1 cellular context compared by ENCODE assay signal in genomic region chr19:34503546-34504272, GRCh38.
TF ChIP-seq lines count a peak whose summit lies in the region.

No MANE protein-coding gene starts in this region.

TF ChIP-seq in HepG2, 621 proteins besides CTCF, POLR2A, EP300 and RAD21 (continued from another document and continues in another):
- TF ChIP-seq, protein P1, sequence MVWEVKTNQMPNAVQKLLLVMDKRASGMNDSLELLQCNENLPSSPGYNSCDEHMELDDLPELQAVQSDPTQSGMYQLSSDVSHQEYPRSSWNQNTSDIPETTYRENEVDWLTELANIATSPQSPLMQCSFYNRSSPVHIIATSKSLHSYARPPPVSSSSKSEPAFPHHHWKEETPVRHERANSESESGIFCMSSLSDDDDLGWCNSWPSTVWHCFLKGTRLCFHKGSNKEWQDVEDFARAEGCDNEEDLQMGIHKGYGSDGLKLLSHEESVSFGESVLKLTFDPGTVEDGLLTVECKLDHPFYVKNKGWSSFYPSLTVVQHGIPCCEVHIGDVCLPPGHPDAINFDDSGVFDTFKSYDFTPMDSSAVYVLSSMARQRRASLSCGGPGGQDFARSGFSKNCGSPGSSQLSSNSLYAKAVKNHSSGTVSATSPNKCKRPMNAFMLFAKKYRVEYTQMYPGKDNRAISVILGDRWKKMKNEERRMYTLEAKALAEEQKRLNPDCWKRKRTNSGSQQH (CRISPR knock-in tag; IDR thresholded peaks at IDR 0.05; ENCODE audit: low read depth) = 0 out of 2 replicates have a peak, but pooled peaks have one; percentile 27
- TF ChIP-seq PAF1 (CRISPR knock-in tag; IDR thresholded peaks at IDR 0.05) (no peak), NR2F1 (CRISPR knock-in tag; IDR thresholded peaks at IDR 0.05) (0 out of 4 replicates have a peak, but pooled peaks of 1 of the 2 experiments have one; percentile 37), SP5 (CRISPR knock-in tag; IDR thresholded peaks at IDR 0.05; ENCODE audit: borderline replicate concordance, low read depth) (no peak), ARID2 (CRISPR knock-in tag; IDR thresholded peaks at IDR 0.05; ENCODE audit: borderline replicate concordance) (no peak), HES4 (CRISPR knock-in tag; IDR thresholded peaks at IDR 0.05; ENCODE audit: borderline replicate concordance) (no peak; the same call in 1 of the 2 replicates), TBL1XR1 (IDR thresholded peaks at IDR 0.05; ENCODE audit: borderline replicate concordance, low read length, partially characterized antibody) (no peak), THAP11 (CRISPR knock-in tag; IDR thresholded peaks at IDR 0.05) (peak; percentile 33; the same call in 1 of the 2 replicates), MAFG (CRISPR knock-in tag; IDR thresholded peaks at IDR 0.05) (no peak), SOX5 (CRISPR knock-in tag; IDR thresholded peaks at IDR 0.05; ENCODE audit: borderline replicate concordance) (no peak), ZGPAT (CRISPR knock-in tag; IDR thresholded peaks at IDR 0.05) (peak; percentile 37; the same call in 1 of the 2 replicates), ARNT (IDR thresholded peaks at IDR 0.05) (no peak), ZNF775 (CRISPR knock-in tag; IDR thresholded peaks at IDR 0.05; ENCODE audit: borderline replicate concordance) (no peak), NR2C2 (CRISPR knock-in tag; IDR thresholded peaks at IDR 0.05; ENCODE audit: borderline replicate concordance) (peak; percentile 43; the same call in 1 of the 2 replicates), HOXA3 (CRISPR knock-in tag; IDR thresholded peaks at IDR 0.05) (peak; percentile 68; the same call in 1 of the 2 replicates), TSC22D2 (CRISPR knock-in tag; IDR thresholded peaks at IDR 0.05; ENCODE audit: borderline replicate concordance) (no peak), MTF1 (CRISPR knock-in tag; IDR thresholded peaks at IDR 0.05) (no peak), YEATS2 (CRISPR knock-in tag; IDR thresholded peaks at IDR 0.05; ENCODE audit: borderline replicate concordance) (no peak), HDAC2 (CRISPR knock-in tag; IDR thresholded peaks at IDR 0.05) (peak; percentile 56), ZNF83 (CRISPR knock-in tag; IDR thresholded peaks at IDR 0.05; ENCODE audit: borderline replicate concordance) (no peak), DR1 (CRISPR knock-in tag; IDR thresholded peaks at IDR 0.05) (no peak), ZNF326 (CRISPR knock-in tag; IDR thresholded peaks at IDR 0.05; ENCODE audit: borderline replicate concordance) (no peak), RFX3 (CRISPR knock-in tag; IDR thresholded peaks at IDR 0.05) (peak; percentile 58), ZNF484 (CRISPR knock-in tag; IDR thresholded peaks at IDR 0.05; ENCODE audit: borderline replicate concordance, low read depth) (no peak), ZNF724P (CRISPR knock-in tag; IDR thresholded peaks at IDR 0.05; ENCODE audit: borderline replicate concordance) (no peak), ZIK1 (CRISPR knock-in tag; IDR thresholded peaks at IDR 0.05; ENCODE audit: borderline replicate concordance, low read depth) (no peak), MED1 (CRISPR knock-in tag; IDR thresholded peaks at IDR 0.05) (peak; percentile 64; the same call in 1 of the 2 replicates), GMEB1 (CRISPR knock-in tag; IDR thresholded peaks at IDR 0.05; ENCODE audit: borderline replicate concordance) (no peak), FOXA1 (IDR thresholded peaks at IDR 0.05) (no peak), FOXA1 (CRISPR knock-in tag; IDR thresholded peaks at IDR 0.05) (0 out of 2 replicates have a peak, but pooled peaks have one; percentile 19), MAFK (conservative IDR thresholded peaks at IDR 0.05 in 1 of 2, IDR thresholded peaks at IDR 0.05 in 1 of 2; ENCODE audit: low read length in 2 of 2) (peak in 1 of 2 experiments; percentile 37; a peak in 2 of 4 replicates), ARNTL (CRISPR knock-in tag; IDR thresholded peaks at IDR 0.05) (no peak), CENPT (CRISPR knock-in tag; IDR thresholded peaks at IDR 0.05; ENCODE audit: low read depth) (no peak), SKI (IDR thresholded peaks at IDR 0.05; ENCODE audit: partially characterized antibody) (peak; percentile 64), CCDC6 (CRISPR knock-in tag; IDR thresholded peaks at IDR 0.05) (no peak), DNMT1 (CRISPR knock-in tag; IDR thresholded peaks at IDR 0.05) (peak; percentile 63; the same call in 1 of the 2 replicates), ZNF234 (CRISPR knock-in tag; conservative IDR thresholded peaks at IDR 0.05) (no peak), PRPF4 (IDR thresholded peaks at IDR 0.05; ENCODE audit: low read depth, low read length, poor library complexity, severe bottlenecking) (no peak), KMT2B (CRISPR knock-in tag; IDR thresholded peaks at IDR 0.05) (no peak)
- TF ChIP-seq, protein P2, sequence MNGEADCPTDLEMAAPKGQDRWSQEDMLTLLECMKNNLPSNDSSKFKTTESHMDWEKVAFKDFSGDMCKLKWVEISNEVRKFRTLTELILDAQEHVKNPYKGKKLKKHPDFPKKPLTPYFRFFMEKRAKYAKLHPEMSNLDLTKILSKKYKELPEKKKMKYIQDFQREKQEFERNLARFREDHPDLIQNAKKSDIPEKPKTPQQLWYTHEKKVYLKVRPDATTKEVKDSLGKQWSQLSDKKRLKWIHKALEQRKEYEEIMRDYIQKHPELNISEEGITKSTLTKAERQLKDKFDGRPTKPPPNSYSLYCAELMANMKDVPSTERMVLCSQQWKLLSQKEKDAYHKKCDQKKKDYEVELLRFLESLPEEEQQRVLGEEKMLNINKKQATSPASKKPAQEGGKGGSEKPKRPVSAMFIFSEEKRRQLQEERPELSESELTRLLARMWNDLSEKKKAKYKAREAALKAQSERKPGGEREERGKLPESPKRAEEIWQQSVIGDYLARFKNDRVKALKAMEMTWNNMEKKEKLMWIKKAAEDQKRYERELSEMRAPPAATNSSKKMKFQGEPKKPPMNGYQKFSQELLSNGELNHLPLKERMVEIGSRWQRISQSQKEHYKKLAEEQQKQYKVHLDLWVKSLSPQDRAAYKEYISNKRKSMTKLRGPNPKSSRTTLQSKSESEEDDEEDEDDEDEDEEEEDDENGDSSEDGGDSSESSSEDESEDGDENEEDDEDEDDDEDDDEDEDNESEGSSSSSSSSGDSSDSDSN (CRISPR knock-in tag; IDR thresholded peaks at IDR 0.05) = peak; percentile 65
- TF ChIP-seq, protein P3, sequence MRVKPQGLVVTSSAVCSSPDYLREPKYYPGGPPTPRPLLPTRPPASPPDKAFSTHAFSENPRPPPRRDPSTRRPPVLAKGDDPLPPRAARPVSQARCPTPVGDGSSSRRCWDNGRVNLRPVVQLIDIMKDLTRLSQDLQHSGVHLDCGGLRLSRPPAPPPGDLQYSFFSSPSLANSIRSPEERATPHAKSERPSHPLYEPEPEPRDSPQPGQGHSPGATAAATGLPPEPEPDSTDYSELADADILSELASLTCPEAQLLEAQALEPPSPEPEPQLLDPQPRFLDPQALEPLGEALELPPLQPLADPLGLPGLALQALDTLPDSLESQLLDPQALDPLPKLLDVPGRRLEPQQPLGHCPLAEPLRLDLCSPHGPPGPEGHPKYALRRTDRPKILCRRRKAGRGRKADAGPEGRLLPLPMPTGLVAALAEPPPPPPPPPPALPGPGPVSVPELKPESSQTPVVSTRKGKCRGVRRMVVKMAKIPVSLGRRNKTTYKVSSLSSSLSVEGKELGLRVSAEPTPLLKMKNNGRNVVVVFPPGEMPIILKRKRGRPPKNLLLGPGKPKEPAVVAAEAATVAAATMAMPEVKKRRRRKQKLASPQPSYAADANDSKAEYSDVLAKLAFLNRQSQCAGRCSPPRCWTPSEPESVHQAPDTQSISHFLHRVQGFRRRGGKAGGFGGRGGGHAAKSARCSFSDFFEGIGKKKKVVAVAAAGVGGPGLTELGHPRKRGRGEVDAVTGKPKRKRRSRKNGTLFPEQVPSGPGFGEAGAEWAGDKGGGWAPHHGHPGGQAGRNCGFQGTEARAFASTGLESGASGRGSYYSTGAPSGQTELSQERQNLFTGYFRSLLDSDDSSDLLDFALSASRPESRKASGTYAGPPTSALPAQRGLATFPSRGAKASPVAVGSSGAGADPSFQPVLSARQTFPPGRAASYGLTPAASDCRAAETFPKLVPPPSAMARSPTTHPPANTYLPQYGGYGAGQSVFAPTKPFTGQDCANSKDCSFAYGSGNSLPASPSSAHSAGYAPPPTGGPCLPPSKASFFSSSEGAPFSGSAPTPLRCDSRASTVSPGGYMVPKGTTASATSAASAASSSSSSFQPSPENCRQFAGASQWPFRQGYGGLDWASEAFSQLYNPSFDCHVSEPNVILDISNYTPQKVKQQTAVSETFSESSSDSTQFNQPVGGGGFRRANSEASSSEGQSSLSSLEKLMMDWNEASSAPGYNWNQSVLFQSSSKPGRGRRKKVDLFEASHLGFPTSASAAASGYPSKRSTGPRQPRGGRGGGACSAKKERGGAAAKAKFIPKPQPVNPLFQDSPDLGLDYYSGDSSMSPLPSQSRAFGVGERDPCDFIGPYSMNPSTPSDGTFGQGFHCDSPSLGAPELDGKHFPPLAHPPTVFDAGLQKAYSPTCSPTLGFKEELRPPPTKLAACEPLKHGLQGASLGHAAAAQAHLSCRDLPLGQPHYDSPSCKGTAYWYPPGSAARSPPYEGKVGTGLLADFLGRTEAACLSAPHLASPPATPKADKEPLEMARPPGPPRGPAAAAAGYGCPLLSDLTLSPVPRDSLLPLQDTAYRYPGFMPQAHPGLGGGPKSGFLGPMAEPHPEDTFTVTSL (CRISPR knock-in tag; IDR thresholded peaks at IDR 0.05; ENCODE audit: borderline replicate concordance) = no peak
- TF ChIP-seq, protein P4, sequence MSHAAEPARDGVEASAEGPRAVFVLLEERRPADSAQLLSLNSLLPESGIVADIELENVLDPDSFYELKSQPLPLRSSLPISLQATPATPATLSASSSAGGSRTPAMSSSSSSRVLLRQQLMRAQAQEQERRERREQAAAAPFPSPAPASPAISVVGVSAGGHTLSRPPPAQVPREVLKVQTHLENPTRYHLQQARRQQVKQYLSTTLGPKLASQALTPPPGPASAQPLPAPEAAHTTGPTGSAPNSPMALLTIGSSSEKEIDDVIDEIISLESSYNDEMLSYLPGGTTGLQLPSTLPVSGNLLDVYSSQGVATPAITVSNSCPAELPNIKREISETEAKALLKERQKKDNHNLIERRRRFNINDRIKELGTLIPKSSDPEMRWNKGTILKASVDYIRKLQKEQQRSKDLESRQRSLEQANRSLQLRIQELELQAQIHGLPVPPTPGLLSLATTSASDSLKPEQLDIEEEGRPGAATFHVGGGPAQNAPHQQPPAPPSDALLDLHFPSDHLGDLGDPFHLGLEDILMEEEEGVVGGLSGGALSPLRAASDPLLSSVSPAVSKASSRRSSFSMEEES (CRISPR knock-in tag; IDR thresholded peaks at IDR 0.05) = no peak
- TF ChIP-seq, protein P5, sequence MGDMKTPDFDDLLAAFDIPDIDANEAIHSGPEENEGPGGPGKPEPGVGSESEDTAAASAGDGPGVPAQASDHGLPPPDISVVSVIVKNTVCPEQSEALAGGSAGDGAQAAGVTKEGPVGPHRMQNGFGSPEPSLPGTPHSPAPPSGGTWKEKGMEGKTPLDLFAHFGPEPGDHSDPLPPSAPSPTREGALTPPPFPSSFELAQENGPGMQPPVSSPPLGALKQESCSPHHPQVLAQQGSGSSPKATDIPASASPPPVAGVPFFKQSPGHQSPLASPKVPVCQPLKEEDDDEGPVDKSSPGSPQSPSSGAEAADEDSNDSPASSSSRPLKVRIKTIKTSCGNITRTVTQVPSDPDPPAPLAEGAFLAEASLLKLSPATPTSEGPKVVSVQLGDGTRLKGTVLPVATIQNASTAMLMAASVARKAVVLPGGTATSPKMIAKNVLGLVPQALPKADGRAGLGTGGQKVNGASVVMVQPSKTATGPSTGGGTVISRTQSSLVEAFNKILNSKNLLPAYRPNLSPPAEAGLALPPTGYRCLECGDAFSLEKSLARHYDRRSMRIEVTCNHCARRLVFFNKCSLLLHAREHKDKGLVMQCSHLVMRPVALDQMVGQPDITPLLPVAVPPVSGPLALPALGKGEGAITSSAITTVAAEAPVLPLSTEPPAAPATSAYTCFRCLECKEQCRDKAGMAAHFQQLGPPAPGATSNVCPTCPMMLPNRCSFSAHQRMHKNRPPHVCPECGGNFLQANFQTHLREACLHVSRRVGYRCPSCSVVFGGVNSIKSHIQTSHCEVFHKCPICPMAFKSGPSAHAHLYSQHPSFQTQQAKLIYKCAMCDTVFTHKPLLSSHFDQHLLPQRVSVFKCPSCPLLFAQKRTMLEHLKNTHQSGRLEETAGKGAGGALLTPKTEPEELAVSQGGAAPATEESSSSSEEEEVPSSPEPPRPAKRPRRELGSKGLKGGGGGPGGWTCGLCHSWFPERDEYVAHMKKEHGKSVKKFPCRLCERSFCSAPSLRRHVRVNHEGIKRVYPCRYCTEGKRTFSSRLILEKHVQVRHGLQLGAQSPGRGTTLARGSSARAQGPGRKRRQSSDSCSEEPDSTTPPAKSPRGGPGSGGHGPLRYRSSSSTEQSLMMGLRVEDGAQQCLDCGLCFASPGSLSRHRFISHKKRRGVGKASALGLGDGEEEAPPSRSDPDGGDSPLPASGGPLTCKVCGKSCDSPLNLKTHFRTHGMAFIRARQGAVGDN (CRISPR knock-in tag; IDR thresholded peaks at IDR 0.05) = peak; percentile 63; the same call in 1 of the 2 replicates
- TF ChIP-seq, protein P6, sequence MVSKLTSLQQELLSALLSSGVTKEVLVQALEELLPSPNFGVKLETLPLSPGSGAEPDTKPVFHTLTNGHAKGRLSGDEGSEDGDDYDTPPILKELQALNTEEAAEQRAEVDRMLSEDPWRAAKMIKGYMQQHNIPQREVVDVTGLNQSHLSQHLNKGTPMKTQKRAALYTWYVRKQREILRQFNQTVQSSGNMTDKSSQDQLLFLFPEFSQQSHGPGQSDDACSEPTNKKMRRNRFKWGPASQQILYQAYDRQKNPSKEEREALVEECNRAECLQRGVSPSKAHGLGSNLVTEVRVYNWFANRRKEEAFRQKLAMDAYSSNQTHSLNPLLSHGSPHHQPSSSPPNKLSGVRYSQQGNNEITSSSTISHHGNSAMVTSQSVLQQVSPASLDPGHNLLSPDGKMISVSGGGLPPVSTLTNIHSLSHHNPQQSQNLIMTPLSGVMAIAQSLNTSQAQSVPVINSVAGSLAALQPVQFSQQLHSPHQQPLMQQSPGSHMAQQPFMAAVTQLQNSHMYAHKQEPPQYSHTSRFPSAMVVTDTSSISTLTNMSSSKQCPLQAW (CRISPR knock-in tag; IDR thresholded peaks at IDR 0.05) = peak; percentile 54; the same call in 1 of the 2 replicates
